In the genomic region with DNA sequence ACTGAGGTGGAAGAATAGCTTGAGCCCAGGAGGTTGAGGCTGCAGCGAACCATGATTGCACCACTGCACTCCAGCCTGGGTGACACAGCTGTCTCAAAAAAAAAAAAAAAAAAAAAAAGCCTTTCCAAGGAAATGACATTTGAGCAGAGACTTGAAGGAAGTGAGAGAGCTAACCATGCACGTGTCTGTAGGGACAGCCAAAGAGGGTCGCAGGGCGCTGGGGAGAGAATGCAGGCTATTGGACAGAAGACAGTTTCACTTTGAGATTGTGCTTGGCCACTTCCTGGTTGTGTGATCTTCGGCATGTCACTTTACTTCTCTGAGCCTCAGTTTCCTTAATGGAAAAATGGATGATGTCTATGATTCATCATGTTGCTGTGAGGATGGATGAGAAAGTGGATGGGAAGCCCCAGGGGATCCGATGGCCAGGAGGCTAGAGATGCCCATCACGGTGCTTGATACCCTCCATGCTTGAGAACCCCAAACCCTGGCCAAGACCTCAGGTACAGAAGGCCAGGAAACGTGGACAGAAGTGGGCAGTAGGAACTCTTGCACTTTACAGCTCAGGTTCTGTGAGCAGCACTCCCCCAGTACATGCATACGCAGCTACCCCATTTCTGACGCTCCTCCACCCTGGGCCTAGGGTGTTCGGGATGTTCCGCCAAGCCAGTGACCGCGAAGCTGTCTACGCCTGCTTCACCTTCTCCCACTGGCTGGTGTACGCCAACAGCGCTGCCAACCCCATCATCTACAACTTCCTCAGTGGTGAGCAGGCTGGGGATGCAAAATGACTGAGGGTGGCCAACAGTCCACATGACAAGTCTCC, we compare ENCODE assay signal across 24 cellular contexts. TPM values are rescaled to one million over a fixed set of nuclear protein-coding genes. Genes with fewer than 3 reads are reported as not detected.
A peak's percentile ranks its signal among the peaks of the same experiment; 100 is the strongest.
DNase-seq lines count a peak whose midpoint lies in the region; ATAC-seq and TF ChIP-seq lines count a peak whose summit lies in the region.
"Had no signal": no experiment of that assay in that cellular context is flagged by ENCODE, and none has a peak within 500 bp of the region (broad histone marks: within the 10 kb centered on the region; RNA-seq: fewer than 3 reads in every experiment).

No MANE protein-coding gene starts in this region.

- peak overlapping the region; percentile 16 for H2BK12ac ChIP-seq in trophoblast cell (ENCODE audit: low read length)

- H3K79me1 ChIP-seq in trophoblast cell (ENCODE audit: low read length) = peaks cover 47% of the 10 kb centered on the region

- H3K4me3 Mint-ChIP-seq in activated B cell treated with CpG ODN at 0.5 μM for 24 hours (no peak overlapping the region), osteocyte (ENCODE audit: unreplicated experiment) (no peak overlapping the region)
- H3K4me3 Mint-ChIP-seq: brain; HFFc6; immature natural killer cell; nephron progenitor cell; stimulated activated naive CD8-positive, alpha-beta T cell treated with anti-CD3 and anti-CD28 coated beads, Interleukin-15, Interleukin-2, amounts not matched to agents 100 ng/mL and 50 ng/mL, for 24 hours; T-helper 1 cell treated with Interleukin-12 subunit alpha and Interleukin-12 subunit beta and Interleukin-4 antibody, amounts not matched to agents 30 μg/mL and 1 μg/mL, for 36 hours had no signal

- no peak overlapping the region for H3K4me2 ChIP-seq in trophoblast cell (ENCODE audit: low read length)

- H3K9ac ChIP-seq in trophoblast cell (ENCODE audit: low read length) = no peak overlapping the region

- H3K27me3 Mint-ChIP-seq in activated B cell treated with CpG ODN at 0.5 μM for 24 hours (no peaks in the 10 kb centered on the region), osteocyte (ENCODE audit: unreplicated experiment) (peaks cover 2% of the 10 kb centered on the region)
- H3K27me3 Mint-ChIP-seq: stimulated activated naive CD8-positive, alpha-beta T cell treated with anti-CD3 and anti-CD28 coated beads, Interleukin-15, Interleukin-2, amounts not matched to agents 100 ng/mL and 50 ng/mL, for 24 hours had no signal

- no peak overlapping the region for H2AFZ ChIP-seq in trophoblast cell (ENCODE audit: insufficient read depth, low read length, poor library complexity)

- peaks cover 7 to 12% of the 10 kb centered on the region in 2 experiments for H3K36me3 ChIP-seq in trophoblast cell (ENCODE audit: control insufficient read depth in 1 of 2, insufficient read depth in 2 of 2, low read length in 2 of 2)

- peak overlapping the region; percentile 11 for H3K18ac ChIP-seq in trophoblast cell (ENCODE audit: low read length)

- POLR2A ChIA-PET in activated B cell treated with CpG ODN at 0.5 μM for 24 hours (lab: Charles Lee) = interaction anchor here (0.6 kb wide), 1 partner anchor 8 kb away, joined by 3 read pairs; no protein-coding TSS in a partner anchor

- H4K12ac ChIP-seq in trophoblast cell (ENCODE audit: low read depth, low read length) = no peak overlapping the region

- H2BK120ac ChIP-seq in trophoblast cell (ENCODE audit: insufficient read depth, low read length, poor library complexity) = peak overlapping the region; percentile 56

- peaks cover 13% of the 10 kb centered on the region for H3K4me1 Mint-ChIP-seq in activated B cell treated with CpG ODN at 0.5 μM for 24 hours
- H3K4me1 Mint-ChIP-seq in osteocyte (ENCODE audit: unreplicated experiment) = peaks cover 9% of the 10 kb centered on the region

- peak overlapping the region; percentile 29 for H2AK5ac ChIP-seq in trophoblast cell (ENCODE audit: low read length)

- H4K91ac ChIP-seq in trophoblast cell (ENCODE audit: low read depth, low read length) = peak overlapping the region; percentile 78

- H3K4me3 ChIP-seq in trophoblast cell (ENCODE audit: low read depth, low read length) = no peak overlapping the region
- H3K4me3 ChIP-seq: left ventricle myocardium inferior, SJSA1, transverse colon had no signal

- no peak overlapping the region for H3K4ac ChIP-seq in trophoblast cell (ENCODE audit: low read depth, low read length)

- no peak overlapping the region for H3K23ac ChIP-seq in trophoblast cell (ENCODE audit: low read length)

- peaks cover 19% of the 10 kb centered on the region for H3K79me2 ChIP-seq in trophoblast cell (ENCODE audit: control insufficient read depth, insufficient read depth, low read length, poor library complexity)

- CTCF ChIA-PET in activated B cell treated with CpG ODN at 0.5 μM for 24 hours (lab: Charles Lee) = interaction anchor here (0.6 kb wide), 1 partner anchor 39 kb away, joined by 3 read pairs; no protein-coding TSS in a partner anchor

- no peak overlapping the region for H3K27ac Mint-ChIP-seq in activated B cell treated with CpG ODN at 0.5 μM for 24 hours
- no peak overlapping the region for H3K27ac Mint-ChIP-seq in osteocyte (ENCODE audit: unreplicated experiment)
- H3K27ac Mint-ChIP-seq: nephron progenitor cell; stimulated activated naive CD8-positive, alpha-beta T cell treated with anti-CD3 and anti-CD28 coated beads, Interleukin-15, Interleukin-2, amounts not matched to agents 100 ng/mL and 50 ng/mL, for 24 hours; T-helper 1 cell treated with Interleukin-12 subunit alpha and Interleukin-12 subunit beta and Interleukin-4 antibody, amounts not matched to agents 30 μg/mL and 1 μg/mL, for 36 hours had no signal

- H3K9me3 ChIP-seq in trophoblast cell (ENCODE audit: insufficient read depth, low read depth, low read length) = peaks cover 5% of the 10 kb centered on the region
- H3K9me3 ChIP-seq: left ventricle myocardium inferior, SJSA1, transverse colon had no signal

- intact Hi-C loops in activated B cell treated with CpG ODN at 0.5 μM for 24 hours (cut with micrococcal nuclease) = no loop called here

- peak; percentile 5 for ATAC-seq in activated B cell treated with CpG ODN at 0.5 μM for 24 hours (ENCODE audit: low read depth)

- TF ChIP-seq CTCF in GM13976 (IDR thresholded peaks at IDR 0.05; ENCODE audit: borderline replicate concordance, control extremely low read depth, extremely low read depth, insufficient read depth, missing control alignments) (no peak), activated B cell treated with CpG ODN at 0.5 μM for 24 hours (IDR thresholded peaks at IDR 0.05) (no peak), osteocyte (IDR thresholded peaks at IDR 0.05) (no peak)

- DNase-seq in NCI-H2171 treated with DMSO at 0.1 percent for 48 hours (lab: John Stamatoyannopoulos, UW) (peak; percentile 16), NCI-H2171 (lab: John Stamatoyannopoulos, UW) (no peak), GM13976 (ENCODE audit: low spot score) (peak; percentile 36), activated B cell treated with CpG ODN at 0.5 μM for 24 hours (no peak), trophoblast cell (no peak), NCI-H345 treated with DMSO at 0.1 percent for 48 hours (lab: John Stamatoyannopoulos, UW; ENCODE audit: unreplicated experiment) (no peak), RKO (ENCODE audit: low spot score) (no peak), osteocyte (ENCODE audit: extremely low spot score, unreplicated experiment) (no peak)
- DNase-seq: head of caudate nucleus; HFFc6; immature natural killer cell; left ventricle myocardium inferior; midbrain; NCI-H146; nephron progenitor cell; PC-3; stimulated activated CD4-positive, alpha-beta T cell treated with anti-CD3 and anti-CD28 coated beads, Interleukin-1b, Interleukin-23, amount 100 ng/mL, for 48 hours; transverse colon had no signal

- H3K27ac ChIP-seq in trophoblast cell (ENCODE audit: low read depth, low read length) = peak overlapping the region; percentile 91
- H3K27ac ChIP-seq: 22Rv1, SJSA1, transverse colon, VCaP had no signal

- H3K36me3 Mint-ChIP-seq in activated B cell treated with CpG ODN at 0.5 μM for 24 hours (ENCODE audit: low read depth) = peaks cover 41% of the 10 kb centered on the region
- peaks cover 14% of the 10 kb centered on the region for H3K36me3 Mint-ChIP-seq in osteocyte (ENCODE audit: unreplicated experiment)

- no peaks in the 10 kb centered on the region for H3K27me3 ChIP-seq in trophoblast cell (ENCODE audit: insufficient read depth, low read length)
- H3K27me3 ChIP-seq: SJSA1, transverse colon had no signal

- H4K8ac ChIP-seq in trophoblast cell (ENCODE audit: low read depth, low read length) = peak overlapping the region; percentile 8

- no CpG with 5 or more reads among the region's 17 CpGs for WGBS in trophoblast cell (ENCODE audit: extremely low coverage, insufficient coverage, insufficient read length)

- H3K4me1 ChIP-seq in trophoblast cell (ENCODE audit: control insufficient read depth in 1 of 2, insufficient read depth in 2 of 2, low read length in 2 of 2) = peaks cover 39 to 41% of the 10 kb centered on the region in 2 experiments

- in situ Hi-C loops in GM13976 (cut with MboI; ENCODE audit: low sequenced_read_pairs, unreplicated experiment) = no loop called here

- H3K14ac ChIP-seq in trophoblast cell (ENCODE audit: low read length) = peak overlapping the region; percentile 18

- no peaks in the 10 kb centered on the region for H3K9me3 Mint-ChIP-seq in activated B cell treated with CpG ODN at 0.5 μM for 24 hours
- H3K9me3 Mint-ChIP-seq in osteocyte (ENCODE audit: unreplicated experiment) = no peaks in the 10 kb centered on the region
- H3K9me3 Mint-ChIP-seq: brain; HFFc6; immature natural killer cell; nephron progenitor cell; stimulated activated naive CD8-positive, alpha-beta T cell treated with anti-CD3 and anti-CD28 coated beads, Interleukin-15, Interleukin-2, amounts not matched to agents 100 ng/mL and 50 ng/mL, for 24 hours; T-helper 1 cell treated with Interleukin-12 subunit alpha and Interleukin-12 subunit beta and Interleukin-4 antibody, amounts not matched to agents 30 μg/mL and 1 μg/mL, for 36 hours had no signal

- no peak overlapping the region for H2BK5ac ChIP-seq in trophoblast cell (ENCODE audit: low read depth, low read length, poor library complexity)

RNA-seq across cellular contexts. Expression of a gene that starts 7.1 kb away (rescaled TPM):
- not detected in 2 replicates for total RNA-seq in activated B cell treated with CpG ODN at 0.5 μM for 24 hours
- 1.4 and 1.5 TPM in 2 replicates for polyA plus RNA-seq in trophoblast cell (2013)
- 0.50 and 0.73 TPM in 2 replicates for total RNA-seq in osteocyte
- total RNA-seq: HFFc6, PC-3, SJSA1 had no signal
- polyA plus RNA-seq: immature natural killer cell had no signal

RNA-seq across cellular contexts. Expression of a gene that starts 20.1 kb away (rescaled TPM):
- 58.0 and 61.1 TPM in 2 replicates for total RNA-seq in activated B cell treated with CpG ODN at 0.5 μM for 24 hours
- 66.7 and 70.3 TPM in 2 replicates for polyA plus RNA-seq in trophoblast cell (2013)
- 53.4 and 57.0 TPM in 2 replicates for total RNA-seq in osteocyte

RNA-seq across cellular contexts. Expression of a gene that starts 48.3 kb away (rescaled TPM):
- total RNA-seq in activated B cell treated with CpG ODN at 0.5 μM for 24 hours (not detected in 2 replicates), osteocyte (9.2 and 10.0 TPM in 2 replicates)
- 434 and 470 TPM in 2 replicates for polyA plus RNA-seq in trophoblast cell (2013)
- polyA plus RNA-seq: immature natural killer cell had no signal

Comparison
In these comparisons a context has a peak if more than half of its experiments do, and no peak if none do; other contexts are left out.
1. DNase-seq: peak in NCI-H2171 treated with DMSO at 0.1 percent for 48 hours (single experiment) and GM13976 (single experiment); none in NCI-H2171 (single experiment), activated B cell treated with CpG ODN at 0.5 μM for 24 hours (single experiment), trophoblast cell (0 of 2), NCI-H345 treated with DMSO at 0.1 percent for 48 hours (single experiment), RKO (single experiment) and osteocyte (single experiment).
2. RNA of a gene that starts 48.3 kb away (total RNA-seq): 9.2 to 10.0 TPM in osteocyte; not detected in activated B cell treated with CpG ODN at 0.5 μM for 24 hours; every median in the first group is over 10 times any median in the second.